In the genomic region with DNA sequence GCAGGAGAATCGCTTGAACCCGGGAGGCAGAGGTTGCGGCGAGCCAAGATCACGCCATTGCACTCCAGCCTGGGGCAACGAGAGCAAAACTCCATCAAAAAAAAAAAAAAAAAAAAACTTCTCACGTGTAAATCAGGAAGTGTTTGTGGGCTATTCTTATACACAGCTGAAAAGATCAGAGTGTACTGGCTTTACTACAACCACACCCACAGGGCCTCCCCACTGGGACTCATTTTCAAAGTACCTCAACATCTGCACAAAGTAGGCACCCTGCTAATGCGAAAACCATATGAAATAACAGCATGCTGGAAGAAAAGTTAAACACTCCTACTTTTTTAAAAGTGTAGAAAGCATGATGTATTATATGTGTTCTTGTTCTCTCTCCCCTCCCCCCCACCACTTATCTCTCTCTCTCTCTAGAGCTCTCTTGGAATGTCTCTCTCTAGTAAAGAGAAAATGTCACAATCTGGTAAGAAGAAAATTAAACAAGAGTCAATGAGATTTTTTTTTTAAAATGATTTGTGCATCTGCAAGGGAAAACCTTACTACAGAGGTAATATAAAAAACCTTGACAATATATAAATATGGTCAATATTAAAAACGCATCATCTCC, we compare ENCODE assay signal across 18 cellular contexts. TPM values are rescaled to one million over a fixed set of nuclear protein-coding genes. Genes with fewer than 3 reads are reported as not detected.
DNase-seq lines count a peak whose midpoint lies in the region; ATAC-seq, FAIRE-seq and TF ChIP-seq lines count a peak whose summit lies in the region.
"Had no signal": no experiment of that assay in that cellular context is flagged by ENCODE, and none has a peak within 500 bp of the region (broad histone marks: within the 10 kb centered on the region; RNA-seq: fewer than 3 reads in every experiment).

No MANE protein-coding gene starts in this region.

- FAIRE-seq in A549 (lab: Jason Lieb, UNC) = no peak
- FAIRE-seq: endometrium had no signal

- 84% methylated on average over 9 of the region's 9 CpGs for WGBS in A549 (ENCODE audit: missing lambda C conversion rate)
- WGBS in smooth muscle cell (ENCODE audit: low lambda C conversion rate) = 88% methylated on average over 8 of the region's 9 CpGs

- H3K4me1 ChIP-seq in A549 = peaks cover 25% of the 10 kb centered on the region
- H3K4me1 ChIP-seq in MM.1S (ENCODE audit: low read length) = no peaks in the 10 kb centered on the region
- peaks cover 0 to 7% of the 10 kb centered on the region in 2 donors for H3K4me1 ChIP-seq in naive thymus-derived CD4-positive, alpha-beta T cell (ENCODE audit: control insufficient read depth in 2 of 2, insufficient read depth in 2 of 2, low read length in 2 of 2)
- no peaks in the 10 kb centered on the region for H3K4me1 ChIP-seq in smooth muscle cell (ENCODE audit: low read depth)

- peak overlapping the region in 1 of 9 donors; percentile 74 for H3K27ac Mint-ChIP-seq in naive thymus-derived CD4-positive, alpha-beta T cell
- H3K27ac Mint-ChIP-seq: activated T-cell treated with anti-CD3 and anti-CD28 coated beads, Interleukin-2, amount 50 U/mL, for 72 hours had no signal

- no peak for TF ChIP-seq RAD21 in A549 (conservative IDR thresholded peaks at IDR 0.05 in 1 of 2, IDR thresholded peaks at IDR 0.05 in 1 of 2)

- H3K9ac ChIP-seq in MM.1S (ENCODE audit: low read length) (no peak overlapping the region), smooth muscle cell (ENCODE audit: low read depth) (no peak overlapping the region)

- no peak overlapping the region for H3K4me3 ChIP-seq in A549
- no peak overlapping the region for H3K4me3 ChIP-seq in MM.1S (ENCODE audit: low read length)
- no peak overlapping the region for H3K4me3 ChIP-seq in fibroblast of pulmonary artery (replicated peaks; ENCODE audit: low read depth, low read length)
- no peak overlapping the region for H3K4me3 ChIP-seq in naive thymus-derived CD4-positive, alpha-beta T cell (ENCODE audit: low read length)
- no peak overlapping the region for H3K4me3 ChIP-seq in smooth muscle cell
- H3K4me3 ChIP-seq: body of pancreas had no signal

- no peaks in the 10 kb centered on the region for H3K36me3 Mint-ChIP-seq in naive thymus-derived CD4-positive, alpha-beta T cell
- H3K36me3 Mint-ChIP-seq: T-cell had no signal

- H3K9me3 Mint-ChIP-seq in naive thymus-derived CD4-positive, alpha-beta T cell = no peaks in the 10 kb centered on the region
- H3K9me3 Mint-ChIP-seq: activated T-cell treated with anti-CD3 and anti-CD28 coated beads, Interleukin-2, amount 50 U/mL, for 72 hours; neural crest cell; T-cell had no signal

- no peaks in the 10 kb centered on the region for H3K9me3 ChIP-seq in A549
- H3K9me3 ChIP-seq in MM.1S (replicated peaks; ENCODE audit: insufficient read depth, low read length) = no peaks in the 10 kb centered on the region
- H3K9me3 ChIP-seq in naive thymus-derived CD4-positive, alpha-beta T cell (ENCODE audit: control insufficient read depth in 2 of 3, low read length in 3 of 3) = no peaks in the 10 kb centered on the region
- H3K9me3 ChIP-seq in smooth muscle cell (replicated peaks; ENCODE audit: low read depth) = no peaks in the 10 kb centered on the region
- H3K9me3 ChIP-seq: body of pancreas had no signal

- CTCF ChIA-PET in A549 (lab: Yijun Ruan, JAX) = interaction anchor here (0.7 to 4.8 kb wide), 7 partner anchors 8 to 369 kb away, joined by 3 to 42 read pairs (median 3); no protein-coding TSS in a partner anchor
- CTCF ChIA-PET in naive thymus-derived CD4-positive, alpha-beta T cell (lab: Charles Lee) = no interaction called here

- H3K79me2 ChIP-seq in MM.1S (ENCODE audit: low read length) (no peaks in the 10 kb centered on the region), smooth muscle cell (ENCODE audit: low read depth) (peaks cover 98% of the 10 kb centered on the region)

- no peaks in the 10 kb centered on the region for H3K9me2 ChIP-seq in MM.1S (replicated peaks; ENCODE audit: insufficient read depth, low read length)

- H3K36me3 ChIP-seq in MM.1S (replicated peaks; ENCODE audit: insufficient read depth, low read length) (no peaks in the 10 kb centered on the region), smooth muscle cell (ENCODE audit: low read depth) (no peaks in the 10 kb centered on the region)
- no peaks in the 10 kb centered on the region for H3K36me3 ChIP-seq in naive thymus-derived CD4-positive, alpha-beta T cell (ENCODE audit: control insufficient read depth in 2 of 3, insufficient read depth in 3 of 3, low read length in 3 of 3)

- peaks cover 5 to 31% (median 11%) of the 10 kb centered on the region in 5 donors for H3K27me3 Mint-ChIP-seq in naive thymus-derived CD4-positive, alpha-beta T cell

- H3K27me3 ChIP-seq in MM.1S (replicated peaks; ENCODE audit: insufficient read depth, low read length) (no peaks in the 10 kb centered on the region), smooth muscle cell (ENCODE audit: low read depth) (no peaks in the 10 kb centered on the region)
- no peaks in the 10 kb centered on the region for H3K27me3 ChIP-seq in naive thymus-derived CD4-positive, alpha-beta T cell (ENCODE audit: control insufficient read depth in 2 of 2, insufficient read depth in 2 of 2, low read length in 2 of 2)
- H3K27me3 ChIP-seq: body of pancreas had no signal

- DNase-seq in A549 (ENCODE audit: low read depth in 1 of 2, low spot score in 1 of 2) (no peak), MM.1S (peak; percentile 33), fibroblast of pulmonary artery (ENCODE audit: low read depth) (peak; percentile 44), NCI-H146 (lab: John Stamatoyannopoulos, UW) (no peak), smooth muscle cell (lab: John Stamatoyannopoulos, UW; ENCODE audit: unreplicated experiment) (no peak)
- peak in 7 of 9 donors; percentile 3 to 69 (median 18) for DNase-seq in naive thymus-derived CD4-positive, alpha-beta T cell
- DNase-seq: activated CD4-positive, alpha-beta T cell treated with anti-CD3 and anti-CD28 coated beads for 1 hour; activated T-cell treated with anti-CD3 and anti-CD28 coated beads, Interleukin-2, amount 50 U/mL, for 72 hours; body of pancreas; DMS79; NCI-H1048; NCI-H2227 treated with DMSO at 0.1 percent for 48 hours; OCI-M1 had no signal

- no peak for ATAC-seq in A549
- peak; percentile 81 for ATAC-seq in naive thymus-derived CD4-positive, alpha-beta T cell
- no peak for ATAC-seq in GM18498 (IDR thresholded peaks at IDR 0.05; ENCODE audit: unreplicated experiment)
- no peak for ATAC-seq in GM18519 (IDR thresholded peaks at IDR 0.05; ENCODE audit: low FRiP score, unreplicated experiment)
- ATAC-seq: activated T-cell treated with anti-CD3 and anti-CD28 coated beads, Interleukin-2, amount 50 U/mL, for 72 hours; body of pancreas had no signal

- no peak for TF ChIP-seq POLR2A in A549 (IDR thresholded peaks at IDR 0.05; ENCODE audit: low read length)

- H3K4me2 ChIP-seq in A549 (peak overlapping the region; percentile 7; the same call in 1 of the 3 replicates), MM.1S (ENCODE audit: low read depth, low read length) (no peak overlapping the region), smooth muscle cell (no peak overlapping the region)

- no peaks in the 10 kb centered on the region for H3F3A ChIP-seq in MM.1S (ENCODE audit: insufficient read depth, low read length)
- H3F3A ChIP-seq in smooth muscle cell (ENCODE audit: low read depth) = no peaks in the 10 kb centered on the region

- H3K27ac ChIP-seq in A549 = no peak overlapping the region; a peak in 1 of 6 replicates
- no peak overlapping the region for H3K27ac ChIP-seq in MM.1S (ENCODE audit: low read length)
- no peak overlapping the region for H3K27ac ChIP-seq in naive thymus-derived CD4-positive, alpha-beta T cell (ENCODE audit: low read depth, low read length)
- H3K27ac ChIP-seq in smooth muscle cell (ENCODE audit: low read depth) = no peak overlapping the region
- H3K27ac ChIP-seq: body of pancreas had no signal

- intact Hi-C loops in naive thymus-derived CD4-positive, alpha-beta T cell (cut with micrococcal nuclease) = no loop called here

- TF ChIP-seq EP300 in A549 (IDR thresholded peaks at IDR 0.05) = no peak

- H3K4me1 Mint-ChIP-seq in naive thymus-derived CD4-positive, alpha-beta T cell = peaks cover 3 to 39% (median 18%) of the 10 kb centered on the region in 7 donors
- H3K4me1 Mint-ChIP-seq: neural crest cell had no signal

- H4K20me1 ChIP-seq in MM.1S (ENCODE audit: insufficient read depth, low read length) (no peaks in the 10 kb centered on the region), smooth muscle cell (ENCODE audit: low read depth) (peaks cover 96% of the 10 kb centered on the region)

- H3K4me3 Mint-ChIP-seq in naive thymus-derived CD4-positive, alpha-beta T cell = peak overlapping the region in 3 of 10 donors; percentile 42 to 62 (median 61)
- H3K4me3 Mint-ChIP-seq: activated T-cell treated with anti-CD3 and anti-CD28 coated beads, Interleukin-2, amount 50 U/mL, for 72 hours; neural crest cell; T-cell had no signal

- POLR2A ChIA-PET in A549 (lab: Yijun Ruan, JAX) = interaction anchor here (0.6 kb wide), 2 partner anchors 42 to 1479 kb away, joined by 3 to 9 read pairs; partner anchors contain the start of gene PKM
- POLR2A ChIA-PET in naive thymus-derived CD4-positive, alpha-beta T cell (lab: Charles Lee) = no interaction called here

- H2AFZ ChIP-seq in MM.1S (ENCODE audit: low read length) (no peak overlapping the region), smooth muscle cell (ENCODE audit: low read depth) (no peak overlapping the region)

- no peak for TF ChIP-seq CTCF in A549 (IDR thresholded peaks at IDR 0.05)
- no peak for TF ChIP-seq CTCF in MM.1S (IDR thresholded peaks at IDR 0.05; ENCODE audit: low read length)
- no peak for TF ChIP-seq CTCF in fibroblast of pulmonary artery (IDR thresholded peaks at IDR 0.05; ENCODE audit: low read length, missing control alignments)
- no peak for TF ChIP-seq CTCF in smooth muscle cell (IDR thresholded peaks at IDR 0.05; ENCODE audit: borderline replicate concordance, insufficient read depth, poor library complexity, severe bottlenecking)

TF ChIP-seq in A549, 52 proteins besides CTCF, POLR2A, EP300 and RAD21 (continues in another document):
- TF ChIP-seq NR3C1 (IDR thresholded peaks at IDR 0.05) = no peak
- no peak for TF ChIP-seq NFE2L2 (conservative IDR thresholded peaks at IDR 0.05; ENCODE audit: low read length)
- TF ChIP-seq SREBF2 (IDR thresholded peaks at IDR 0.05) = no peak
- no peak for TF ChIP-seq CBX8 (IDR thresholded peaks at IDR 0.05)
- no peak for TF ChIP-seq MAFK (IDR thresholded peaks at IDR 0.05; ENCODE audit: partially characterized antibody)

RNA-seq across cellular contexts. Expression of gene UACA, which starts 11.1 kb away (rescaled TPM):
- 80.4 and 81.1 TPM in 2 replicates for polyA plus RNA-seq in A549 (2011; rRNA removed)
- 15.8 and 18.6 TPM in 2 replicates for polyA plus RNA-seq in A549 (2012; cell fraction: cytosol; rRNA removed)
- 46.7 and 59.5 TPM in 2 replicates for polyA plus RNA-seq in A549 (2012; cell fraction: nucleus; rRNA removed)
- polyA plus RNA-seq in A549 (2017; fragmentation: RNase III; extraction: RNeasy Plus Mini Kit Qiagen cat#74134 plus additional on column Dnase treatment) = 31.9 to 39.4 TPM (median 33.5 TPM) in 3 replicates
- polyA minus RNA-seq in A549 (2011; rRNA and poly(A)+ RNA removed) = 207 and 228 TPM in 2 replicates
- total RNA-seq in naive thymus-derived CD4-positive, alpha-beta T cell = 1 to 10 TPM in 2 of 5 experiments, under 1 TPM in 3; 0.14 to 2.1 (median 0.46) TPM
- polyA plus RNA-seq in naive thymus-derived CD4-positive, alpha-beta T cell = under 1 TPM in 1 of 2 donors, not detected in 1; 0.38 TPM
- total RNA-seq in smooth muscle cell = 109 and 121 TPM in 2 replicates
- polyA plus RNA-seq in smooth muscle cell = 147 and 153 TPM in 2 replicates

Comparison
In these comparisons a context has a peak if more than half of its experiments do, and no peak if none do; other contexts are left out.
1. DNase-seq: peak in MM.1S (single experiment), fibroblast of pulmonary artery (single experiment) and naive thymus-derived CD4-positive, alpha-beta T cell (7 of 9); none in A549 (0 of 2), NCI-H146 (single experiment) and smooth muscle cell (single experiment).
2. RNA of gene UACA, which starts 11.1 kb away (polyA plus RNA-seq): 147 to 153 TPM in smooth muscle cell and 15.8 to 81.1 TPM in A549; 0.38 TPM in naive thymus-derived CD4-positive, alpha-beta T cell; every median in the first group is over 10 times any median in the second.